2 cellular contexts compared by ENCODE assay signal in genomic region chr17:75249564-75249963, GRCh38.
TF ChIP-seq lines count a peak whose summit lies in the region.

No MANE protein-coding gene starts in this region.

TF ChIP-seq in WTC11, 78 proteins besides CTCF, POLR2A, EP300 and RAD21:
- TF ChIP-seq ZNF425 (CRISPR knock-in tag; conservative IDR thresholded peaks at IDR 0.05) = no peak
- no peak for TF ChIP-seq ERG (CRISPR knock-in tag; IDR thresholded peaks at IDR 0.05)
- TF ChIP-seq CREM (CRISPR knock-in tag; IDR thresholded peaks at IDR 0.05) = no peak
- no peak for TF ChIP-seq GTF2I (CRISPR knock-in tag; conservative IDR thresholded peaks at IDR 0.05)
- no peak for TF ChIP-seq PRRX2 (CRISPR knock-in tag; IDR thresholded peaks at IDR 0.05)
- no peak for TF ChIP-seq ZNF532 (CRISPR knock-in tag; IDR thresholded peaks at IDR 0.05; ENCODE audit: borderline replicate concordance)
- no peak for TF ChIP-seq JUN (CRISPR knock-in tag; IDR thresholded peaks at IDR 0.05)
- no peak for TF ChIP-seq TP53 (CRISPR knock-in tag; IDR thresholded peaks at IDR 0.05)
- no peak for TF ChIP-seq USF2 (CRISPR knock-in tag; IDR thresholded peaks at IDR 0.05)
- TF ChIP-seq PRDM15 (CRISPR knock-in tag; IDR thresholded peaks at IDR 0.05) = no peak
- no peak for TF ChIP-seq CBFB (CRISPR knock-in tag; IDR thresholded peaks at IDR 0.05; ENCODE audit: low read depth)

TF ChIP-seq in SK-N-SH treated with all-trans-retinoic acid at 6 μM for 48 hours, 23 proteins besides CTCF, POLR2A, EP300 and RAD21 (continued from another document):
- TF ChIP-seq POU6F1 (CRISPR knock-in tag; IDR thresholded peaks at IDR 0.05; ENCODE audit: borderline replicate concordance, low read depth) (no peak), ESRRG (CRISPR knock-in tag; IDR thresholded peaks at IDR 0.05) (no peak), ZNF565 (CRISPR knock-in tag; conservative IDR thresholded peaks at IDR 0.05; ENCODE audit: low read depth) (no peak), OSR1 (CRISPR knock-in tag; IDR thresholded peaks at IDR 0.05) (no peak), CSRNP3 (CRISPR knock-in tag; IDR thresholded peaks at IDR 0.05) (no peak), TOX (CRISPR knock-in tag; IDR thresholded peaks at IDR 0.05; ENCODE audit: borderline replicate concordance) (no peak), ZNF8 (CRISPR knock-in tag; IDR thresholded peaks at IDR 0.05) (no peak), ZNF70 (CRISPR knock-in tag; IDR thresholded peaks at IDR 0.05) (no peak), SNAI2 (CRISPR knock-in tag; IDR thresholded peaks at IDR 0.05) (no peak)
